ENCODE assay signal across 8 cellular contexts in genomic region chrX:131831185-131831520, GRCh38.
DNase-seq lines count a peak whose midpoint lies in the region; ATAC-seq and TF ChIP-seq lines count a peak whose summit lies in the region.

No MANE protein-coding gene starts in this region.

- peak overlapping the region; percentile 83 for H3K4me3 Mint-ChIP-seq in activated T-cell treated with anti-CD3 and anti-CD28 coated beads, Interleukin-2, amount 50 U/mL, for 4 hours
- H3K4me3 Mint-ChIP-seq in activated CD4-positive, alpha-beta memory T cell treated with anti-CD3 and anti-CD28 coated beads for 36 hours = peak overlapping the region; percentile 85

- H3K27ac Mint-ChIP-seq in activated CD4-positive, alpha-beta memory T cell treated with anti-CD3 and anti-CD28 coated beads for 36 hours = peak overlapping the region; percentile 91

- H3K27me3 ChIP-seq in iPS-18a (ENCODE audit: control insufficient read depth, insufficient read depth, low read length) (no peaks in the 10 kb centered on the region), stomach (peaks cover 0 to 4% (median 0%) of the 10 kb centered on the region in 3 donors)

- intact Hi-C loops in activated CD4-positive, alpha-beta memory T cell treated with anti-CD3 and anti-CD28 coated beads for 36 hours (cut with micrococcal nuclease) = loop anchor here (2.0 to 10.0 kb wide), 3 partner anchors 254 to 660 kb away; no protein-coding TSS in a partner anchor
- intact Hi-C loops in stomach (cut with DNase I; ENCODE audit: low total_unique reads) = no loop called here

- H3K27me3 Mint-ChIP-seq in activated T-cell treated with anti-CD3 and anti-CD28 coated beads, Interleukin-2, amount 50 U/mL, for 4 hours (ENCODE audit: low read depth) = no peaks in the 10 kb centered on the region
- H3K27me3 Mint-ChIP-seq in activated CD4-positive, alpha-beta memory T cell treated with anti-CD3 and anti-CD28 coated beads for 36 hours = no peaks in the 10 kb centered on the region

- no peak for DNase-seq in activated T-cell treated with anti-CD3 and anti-CD28 coated beads, Interleukin-2, amount 50 U/mL, for 4 hours
- DNase-seq in activated T-cell treated with anti-CD3 and anti-CD28 coated beads, Interleukin-2, amount 50 U/mL, for 48 hours = no peak
- no peak for DNase-seq in activated CD4-positive, alpha-beta memory T cell treated with anti-CD3 and anti-CD28 coated beads for 36 hours
- DNase-seq in stomach = no peak
- DNase-seq in NCI-H1417 (lab: John Stamatoyannopoulos, UW) = no peak
- DNase-seq in GOT3 (lab: John Stamatoyannopoulos, UW) = no peak

- no peak for ATAC-seq in activated T-cell treated with anti-CD3 and anti-CD28 coated beads, Interleukin-2, amount 50 U/mL, for 4 hours
- ATAC-seq in HG02610 (IDR thresholded peaks at IDR 0.05; ENCODE audit: unreplicated experiment) = no peak

- POLR2A ChIA-PET in activated CD4-positive, alpha-beta memory T cell treated with anti-CD3 and anti-CD28 coated beads for 36 hours (lab: Charles Lee) = no interaction called here

- H3K4me1 Mint-ChIP-seq in activated T-cell treated with anti-CD3 and anti-CD28 coated beads, Interleukin-2, amount 50 U/mL, for 4 hours (ENCODE audit: low read depth) = peaks cover 23% of the 10 kb centered on the region
- peaks cover 28% of the 10 kb centered on the region for H3K4me1 Mint-ChIP-seq in activated CD4-positive, alpha-beta memory T cell treated with anti-CD3 and anti-CD28 coated beads for 36 hours (ENCODE audit: low read depth)

- peak overlapping the region; percentile 78 for H3K4me3 ChIP-seq in iPS-18a (ENCODE audit: low read length)
- peak overlapping the region in 2 of 4 donors; percentile 18 to 32 for H3K4me3 ChIP-seq in stomach

- peak overlapping the region; percentile 61 for H3K27ac ChIP-seq in iPS-18a (ENCODE audit: low read length)
- peak overlapping the region in 4 of 5 donors; percentile 17 to 68 (median 58) for H3K27ac ChIP-seq in stomach

- WGBS in stomach, 5 donors = 51 to 78% (median 71%) methylated on average over 2 of the region's 2 CpGs

- peaks cover 7% of the 10 kb centered on the region for H3K36me3 ChIP-seq in iPS-18a (ENCODE audit: control insufficient read depth, low read depth, low read length)
- H3K36me3 ChIP-seq in stomach = no peaks in the 10 kb centered on the region

- peaks cover under 1% of the 10 kb centered on the region for H3K9me3 ChIP-seq in iPS-18a (ENCODE audit: control insufficient read depth, low read depth, low read length)
- H3K9me3 ChIP-seq in stomach = no peaks in the 10 kb centered on the region

- CTCF ChIA-PET in activated CD4-positive, alpha-beta memory T cell treated with anti-CD3 and anti-CD28 coated beads for 36 hours (lab: Charles Lee) = interaction anchor here (1.0 to 1.3 kb wide), 2 partner anchors 15 to 389 kb away, joined by 3 read pairs; no protein-coding TSS in a partner anchor

- H3K4me1 ChIP-seq in iPS-18a (ENCODE audit: control insufficient read depth, low read depth, low read length) (peaks cover 11% of the 10 kb centered on the region), stomach (peaks cover 0 to 4% (median 0%) of the 10 kb centered on the region in 4 donors)

- no peaks in the 10 kb centered on the region for H3K36me3 Mint-ChIP-seq in activated T-cell treated with anti-CD3 and anti-CD28 coated beads, Interleukin-2, amount 50 U/mL, for 4 hours (ENCODE audit: insufficient read depth)
- peaks cover 3% of the 10 kb centered on the region for H3K36me3 Mint-ChIP-seq in activated CD4-positive, alpha-beta memory T cell treated with anti-CD3 and anti-CD28 coated beads for 36 hours

- H3K9ac ChIP-seq in iPS-18a (ENCODE audit: low read length) = peak overlapping the region; percentile 93

- TF ChIP-seq EP300 in stomach (IDR thresholded peaks at IDR 0.05) = no peak

- TF ChIP-seq CTCF in stomach (IDR thresholded peaks at IDR 0.05) = no peak

- H3K9me3 Mint-ChIP-seq in activated T-cell treated with anti-CD3 and anti-CD28 coated beads, Interleukin-2, amount 50 U/mL, for 4 hours = no peaks in the 10 kb centered on the region
- no peaks in the 10 kb centered on the region for H3K9me3 Mint-ChIP-seq in activated CD4-positive, alpha-beta memory T cell treated with anti-CD3 and anti-CD28 coated beads for 36 hours

- TF ChIP-seq POLR2A in stomach (IDR thresholded peaks at IDR 0.05) = no peak
